Comparison of ENCODE assay signal across 8 cellular contexts in the genomic region with DNA sequence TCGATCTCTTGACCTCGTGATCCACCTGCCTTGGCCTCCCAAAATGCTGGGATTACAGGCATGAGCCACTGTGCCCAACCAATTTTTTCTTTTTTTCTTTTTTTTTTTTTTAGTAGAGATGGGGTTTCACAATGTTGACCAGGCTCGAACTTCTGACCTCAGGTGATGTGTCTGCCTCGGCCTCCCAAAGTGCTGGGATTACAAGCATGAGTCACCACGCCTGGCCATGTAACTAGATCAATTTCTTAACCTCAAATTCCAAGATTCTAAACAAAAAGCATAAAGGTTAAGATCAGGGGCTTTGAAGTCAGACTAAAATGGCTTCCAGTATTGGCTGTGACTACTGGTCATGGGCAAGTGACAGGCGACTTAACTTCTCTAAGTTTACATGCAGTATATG. TPM values are rescaled to one million over a fixed set of nuclear protein-coding genes. Genes with fewer than 3 reads are reported as not detected.
DNase-seq lines count a peak whose midpoint lies in the region; ATAC-seq, FAIRE-seq and TF ChIP-seq lines count a peak whose summit lies in the region.
"Not testable (repeated sequence)": the region's sequence is repeated elsewhere in the genome, so short reads cannot be mapped to it uniquely, and the experiment has no call there.

No MANE protein-coding gene starts in this region.

- H3K4me2 ChIP-seq in PC-3 (ENCODE audit: low read length); astrocyte (ENCODE audit: low read length): not testable (repeated sequence)

- not testable (repeated sequence) for H3K9ac ChIP-seq in PC-3 (ENCODE audit: low read length); astrocyte (ENCODE audit: low read length)

- not testable (repeated sequence) for H3K9me2 ChIP-seq in PC-3 (replicated peaks; ENCODE audit: low read length)

- H3K4me1 ChIP-seq in PC-3 (ENCODE audit: insufficient read depth, low read length); astrocyte (ENCODE audit: insufficient read depth, low read length): not testable (repeated sequence)

- not testable (repeated sequence) for H3K27ac ChIP-seq in PC-3 (ENCODE audit: low read length); astrocyte (ENCODE audit: low read depth, low read length)

- BruUV-seq in PC-3 (replicated peaks; lab: Mats Ljungman, UMichigan) = not testable (repeated sequence)

- not testable (repeated sequence) for H3K79me2 ChIP-seq in PC-3 (ENCODE audit: low read length); astrocyte (ENCODE audit: insufficient read depth, low read length)

- H3K4me3 Mint-ChIP-seq in astrocyte (ENCODE audit: unreplicated experiment) = not testable (repeated sequence)

- H3K36me3 Mint-ChIP-seq in astrocyte (ENCODE audit: low read depth, unreplicated experiment) = not testable (repeated sequence)

- not testable (repeated sequence) for H4K20me1 ChIP-seq in PC-3 (ENCODE audit: low read length); astrocyte (ENCODE audit: insufficient read depth, low read length)

- H3K36me3 ChIP-seq in PC-3 (ENCODE audit: low read depth, low read length) = peaks cover 25% of the 10 kb centered on the region; the same call in 1 of the 2 replicates
- H3K36me3 ChIP-seq in astrocyte (ENCODE audit: insufficient read depth, low read length) = peaks cover 30% of the 10 kb centered on the region

- H3K9me3 ChIP-seq in PC-3 (ENCODE audit: low read length); astrocyte (ENCODE audit: insufficient read depth, low read depth, low read length): not testable (repeated sequence)

- not testable (repeated sequence) for H2AFZ ChIP-seq in PC-3 (ENCODE audit: low read length); astrocyte (ENCODE audit: low read depth, low read length)

- peak; percentile 8 for DNase-seq in A172 (ENCODE audit: low spot score)
- DNase-seq in H4 (ENCODE audit: low spot score) = peak; percentile 22
- DNase-seq in HT1080 (ENCODE audit: low read depth) = peak; percentile 40
- DNase-seq in PC-3 = peak; percentile 37
- peak; percentile 9 for DNase-seq in astrocyte (ENCODE audit: low read depth)
- peak; percentile 1 for DNase-seq in epithelial cell of esophagus (ENCODE audit: low read depth)
- peak; percentile 5 for DNase-seq in kidney tubule cell (ENCODE audit: low spot score)
- peak; percentile 45 for DNase-seq in renal cortical epithelial cell (ENCODE audit: low read depth)

- H3K4me1 Mint-ChIP-seq in astrocyte (ENCODE audit: low read depth, unreplicated experiment) = not testable (repeated sequence)

- not testable (repeated sequence) for H3K27me3 ChIP-seq in PC-3 (ENCODE audit: low read length); astrocyte (ENCODE audit: insufficient read depth, low read length)

- intact Hi-C loops in PC-3 (cut with micrococcal nuclease) = not testable (repeated sequence)

- POLR2A ChIA-PET in PC-3 (lab: Charles Lee; ENCODE audit: unreplicated experiment) = not testable (repeated sequence)

- not testable (repeated sequence) for H3K9me3 Mint-ChIP-seq in astrocyte (ENCODE audit: unreplicated experiment)

- H3K4me3 ChIP-seq in PC-3 (ENCODE audit: low read length); astrocyte (ENCODE audit: insufficient read depth, low read depth, low read length); epithelial cell of esophagus (ENCODE audit: low read length): not testable (repeated sequence)

- not testable (repeated sequence) for H3K27me3 Mint-ChIP-seq in astrocyte (ENCODE audit: low read depth, unreplicated experiment)

- not testable (repeated sequence) for H3K27ac Mint-ChIP-seq in astrocyte (ENCODE audit: unreplicated experiment)

- not testable (repeated sequence) for TF ChIP-seq CTCF in PC-3 (conservative IDR thresholded peaks at IDR 0.05; ENCODE audit: low read depth, low read length); astrocyte (IDR thresholded peaks at IDR 0.05; ENCODE audit: insufficient read depth, low read depth, low read length); epithelial cell of esophagus (IDR thresholded peaks at IDR 0.05; ENCODE audit: insufficient read depth, low read depth, low read length, missing control alignments)

- CTCF ChIA-PET in PC-3 (lab: Charles Lee) = interaction anchor here (0.9 kb wide), 1 partner anchor 225 kb away, joined by 3 read pairs; no protein-coding TSS in a partner anchor

- H3F3A ChIP-seq in PC-3 (ENCODE audit: low read length, unreplicated experiment) = not testable (repeated sequence)

- ATAC-seq in PC-3 = not testable (repeated sequence)

- FAIRE-seq in astrocyte (lab: Jason Lieb, UNC) = not testable (repeated sequence)

RNA-seq across cellular contexts. Expression of a gene that starts 58.5 kb away (rescaled TPM):
- total RNA-seq in A172 (2014; rRNA removed; shearing (Covaris generic)) = 7.9 and 17.0 TPM in 2 replicates
- total RNA-seq in H4 (2014; rRNA removed; shearing (Covaris generic)) = 4.6 and 5.0 TPM in 2 replicates
- 3.1 and 3.7 TPM in 2 replicates for total RNA-seq in HT1080 (2014; rRNA removed; shearing (Covaris generic))
- 2.8 and 4.4 TPM in 2 replicates for polyA plus RNA-seq in HT1080 (2015; cell fraction: cytosol; rRNA removed)
- polyA plus RNA-seq in HT1080 (2015; cell fraction: nucleus; rRNA removed) = 9.2 and 11.3 TPM in 2 replicates
- 3.5 and 6.0 TPM in 2 replicates for total RNA-seq in PC-3 (2014; rRNA removed)
- 12.9 and 14.8 TPM in 2 replicates for total RNA-seq in astrocyte
- total RNA-seq in renal cortical epithelial cell = 12.0 and 20.6 TPM in 2 replicates
